11 cellular contexts compared by ENCODE assay signal in genomic region chr7:134941185-134941900, GRCh38. TPM values are rescaled to one million over a fixed set of nuclear protein-coding genes. Genes with fewer than 3 reads are reported as not detected.
DNase-seq lines count a peak whose midpoint lies in the region; ATAC-seq and TF ChIP-seq lines count a peak whose summit lies in the region.
"Had no signal": no experiment of that assay in that cellular context is flagged by ENCODE, and none has a peak within 500 bp of the region (broad histone marks: within the 10 kb centered on the region; RNA-seq: fewer than 3 reads in every experiment).

No MANE protein-coding gene starts in this region.

- ATAC-seq in esophagus mucosa (peak; percentile 43), GM19328 (IDR thresholded peaks at IDR 0.05; ENCODE audit: unreplicated experiment) (no peak)

- no peaks in the 10 kb centered on the region for H3K9me3 ChIP-seq in muscle layer of duodenum (ENCODE audit: control insufficient read depth in 1 of 2, low read length in 2 of 2)
- no peaks in the 10 kb centered on the region for H3K9me3 ChIP-seq in vagina
- no peaks in the 10 kb centered on the region for H3K9me3 ChIP-seq in WERI-Rb-1 (ENCODE audit: severe bottlenecking)

- peak; percentile 95 for DNase-seq in AG10803 (ENCODE audit: low read depth)
- peak; percentile 65 for DNase-seq in NCI-H226
- no peak for DNase-seq in vagina (ENCODE audit: extremely low spot score in 2 of 2)
- no peak for DNase-seq in NCI-H345 (lab: John Stamatoyannopoulos, UW)
- no peak for DNase-seq in WERI-Rb-1
- DNase-seq: activated effector memory CD4-positive, alpha-beta T cell treated with Interleukin-2 at 50 U/mL for 16 hours; CD4-positive, alpha-beta T cell; NCI-H2081 treated with DMSO at 0.1 percent for 48 hours had no signal

- TF ChIP-seq CTCF in AG10803 (conservative IDR thresholded peaks at IDR 0.05; ENCODE audit: low read length) (no peak), vagina (IDR thresholded peaks at IDR 0.05) (no peak), WERI-Rb-1 (IDR thresholded peaks at IDR 0.05; ENCODE audit: low read depth, low read length) (no peak)

- H3K4me3 ChIP-seq in AG10803 (ENCODE audit: low read length) (no peak overlapping the region), muscle layer of duodenum (ENCODE audit: low read depth in 1 of 2, low read length in 2 of 2) (no peak overlapping the region), vagina (no peak overlapping the region), WERI-Rb-1 (ENCODE audit: low read depth, low read length) (no peak overlapping the region)

- TF ChIP-seq POLR2A in vagina (IDR thresholded peaks at IDR 0.05): no peak

- intact Hi-C loops in vagina (cut with DNase I): loop anchor here (10.0 kb wide), 1 partner anchor 57 kb away; no protein-coding TSS in a partner anchor

- H3K27me3 ChIP-seq in muscle layer of duodenum (ENCODE audit: low read depth, low read length): no peaks in the 10 kb centered on the region
- no peaks in the 10 kb centered on the region for H3K27me3 ChIP-seq in vagina
- no peaks in the 10 kb centered on the region for H3K27me3 ChIP-seq in WERI-Rb-1 (ENCODE audit: insufficient read depth, low read depth, severe bottlenecking)

- H3K4me1 ChIP-seq in muscle layer of duodenum (ENCODE audit: control insufficient read depth in 1 of 2, insufficient read depth in 2 of 2, low read length in 2 of 2) (peaks cover 0 to 14% of the 10 kb centered on the region in 2 donors), vagina (peaks cover 8% of the 10 kb centered on the region)

- H3K27ac ChIP-seq in muscle layer of duodenum (ENCODE audit: low read length) (peak overlapping the region; percentile 46), vagina (no peak overlapping the region), WERI-Rb-1 (no peak overlapping the region)

- H3K36me3 ChIP-seq in muscle layer of duodenum (ENCODE audit: control insufficient read depth in 1 of 2, insufficient read depth in 2 of 2, low read length in 2 of 2) (peaks cover 21 to 43% of the 10 kb centered on the region in 2 donors), vagina (peaks cover 0 to 4% of the 10 kb centered on the region in 2 donors), WERI-Rb-1 (no peaks in the 10 kb centered on the region)

RNA-seq across cellular contexts. Expression of gene AGBL3, which starts 45.0 kb away (rescaled TPM):
- total RNA-seq in esophagus mucosa: 0.84 TPM
- total RNA-seq in vagina: 4.9 TPM

Comparison
In these comparisons a context has a peak if more than half of its experiments do, and no peak if none do; other contexts are left out.
1. DNase-seq: peak in AG10803 (single experiment) and NCI-H226 (single experiment); none in vagina (0 of 2), NCI-H345 (single experiment) and WERI-Rb-1 (single experiment).